Comparison of ENCODE assay signal across 24 cellular contexts in genomic region chr3:83393276-83393675, GRCh38.
"Had no signal": no experiment of that assay in that cellular context is flagged by ENCODE, and none has a peak within 500 bp of the region (broad histone marks: within the 10 kb centered on the region; RNA-seq: fewer than 3 reads in every experiment).

No MANE protein-coding gene starts in this region.

- H3K4me1 Mint-ChIP-seq: immature natural killer cell; naive thymus-derived CD8-positive, alpha-beta T cell; neural crest cell; stimulated activated effector memory CD8-positive, alpha-beta T cell treated with anti-CD3 and anti-CD28 coated beads, Interleukin-12 subunit alpha, Interleukin-12 subunit beta, amount 100 ng/mL, for 72 hours had no signal

- H3K36me3 ChIP-seq: lower lobe of right lung, ovary, right atrium auricular region, spleen, suprapubic skin, thoracic aorta, tibial artery, uterus had no signal

- H3K27ac ChIP-seq: lower lobe of right lung, ovary, right atrium auricular region, skin epidermis, spleen, suprapubic skin, thoracic aorta, tibial artery, uterus had no signal

- H3K27me3 ChIP-seq: ovary, right atrium auricular region, spleen, suprapubic skin, tibial artery, uterus had no signal

- H3K4me1 ChIP-seq: lower lobe of right lung, right atrium auricular region, spleen, suprapubic skin, tibial artery, uterus had no signal

- H3K4me3 ChIP-seq: lower lobe of right lung, ovary, right atrium auricular region, skin epidermis, spleen, suprapubic skin, thoracic aorta, tibial artery, uterus had no signal

- H3K36me3 Mint-ChIP-seq: naive thymus-derived CD8-positive, alpha-beta T cell; stimulated activated effector memory CD8-positive, alpha-beta T cell treated with anti-CD3 and anti-CD28 coated beads, Interleukin-12 subunit alpha, Interleukin-12 subunit beta, amount 100 ng/mL, for 72 hours had no signal

- H3K9me3 Mint-ChIP-seq: nephron, neural crest cell had no signal

- H3K9me3 ChIP-seq: lower lobe of right lung, ovary, right atrium auricular region, suprapubic skin, thoracic aorta, uterus had no signal

- H3K27ac Mint-ChIP-seq: immature natural killer cell; nephron; progenitor cell of endocrine pancreas; stimulated activated effector memory CD8-positive, alpha-beta T cell treated with anti-CD3 and anti-CD28 coated beads, Interleukin-12 subunit alpha, Interleukin-12 subunit beta, amount 100 ng/mL, for 72 hours; stimulated activated naive CD8-positive, alpha-beta T cell treated with anti-CD3 and anti-CD28 coated beads, Interleukin-15, Interleukin-2, amounts not matched to agents 100 ng/mL and 50 ng/mL, for 24 hours had no signal

- H3K4me3 Mint-ChIP-seq: immature natural killer cell; naive thymus-derived CD8-positive, alpha-beta T cell; nephron; neural crest cell; stimulated activated effector memory CD8-positive, alpha-beta T cell treated with anti-CD3 and anti-CD28 coated beads, Interleukin-12 subunit alpha, Interleukin-12 subunit beta, amount 100 ng/mL, for 72 hours; stimulated activated naive CD8-positive, alpha-beta T cell treated with anti-CD3 and anti-CD28 coated beads, Interleukin-15, Interleukin-2, amounts not matched to agents 100 ng/mL and 50 ng/mL, for 24 hours had no signal

- ATAC-seq: left ventricle myocardium superior; naive thymus-derived CD8-positive, alpha-beta T cell; sciatic nerve; stimulated activated effector memory CD8-positive, alpha-beta T cell treated with anti-CD3 and anti-CD28 coated beads, Interleukin-12 subunit alpha, Interleukin-12 subunit beta, amount 100 ng/mL, for 72 hours had no signal

- DNase-seq: hypothalamus; immature natural killer cell; left ventricle myocardium superior; lower lobe of right lung; mammary epithelial cell; mesenchymal stem cell; ovary; spleen; stimulated activated CD4-positive, alpha-beta T cell treated with anti-CD3 and anti-CD28 coated beads, Interleukin-4, amount 100 ng/mL, for 24 hours; stimulated activated naive CD4-positive, alpha-beta T cell; tibial artery; trophoblast cell; uterus had no signal

- H3K27me3 Mint-ChIP-seq: naive thymus-derived CD8-positive, alpha-beta T cell; progenitor cell of endocrine pancreas; stimulated activated naive CD8-positive, alpha-beta T cell treated with anti-CD3 and anti-CD28 coated beads, Interleukin-15, Interleukin-2, amounts not matched to agents 100 ng/mL and 50 ng/mL, for 24 hours had no signal
